11 cellular contexts compared by ENCODE assay signal in genomic region chr1:234583755-234584430, GRCh38. TPM values are rescaled to one million over a fixed set of nuclear protein-coding genes. Genes with fewer than 3 reads are reported as not detected.
DNase-seq lines count a peak whose midpoint lies in the region; ATAC-seq and TF ChIP-seq lines count a peak whose summit lies in the region.
"Had no signal": no experiment of that assay in that cellular context is flagged by ENCODE, and none has a peak within 500 bp of the region (broad histone marks: within the 10 kb centered on the region; RNA-seq: fewer than 3 reads in every experiment).

No MANE protein-coding gene starts in this region.

- H3K9me3 Mint-ChIP-seq in WTC11 (no peaks in the 10 kb centered on the region; the same call in 1 of the 2 replicates), GM23338 (no peaks in the 10 kb centered on the region; the same call in 2 of the 3 replicates)

- no peak overlapping the region for H3K23ac ChIP-seq in trophoblast cell (ENCODE audit: low read length)

- H2BK120ac ChIP-seq in trophoblast cell (ENCODE audit: insufficient read depth, low read length, poor library complexity), result no peak overlapping the region

- DNase-seq in Right ventricle myocardium inferior (ENCODE audit: missing footprints) (peak; percentile 76), cardiac septum (ENCODE audit: low spot score) (no peak), left cardiac atrium (no peak), pons (ENCODE audit: low spot score) (peak; percentile 43), trophoblast cell (no peak), WTC11 (ENCODE audit: low spot score) (no peak), GM23338 (ENCODE audit: low spot score) (no peak)
- DNase-seq in stimulated activated naive CD4-positive, alpha-beta T cell treated with Interleukin-2 at 50 U/mL for 16 hours (lab: John Stamatoyannopoulos, UW), result no peak
- DNase-seq: activated CD4-positive, alpha-beta T cell treated with anti-CD3 and anti-CD28 coated beads, Interleukin-2, amount 50 U/mL, for 1 hour; activated naive CD4-positive, alpha-beta T cell; NCI-H2081 had no signal

- no peak overlapping the region for H2AK5ac ChIP-seq in trophoblast cell (ENCODE audit: low read length)

- H2BK5ac ChIP-seq in trophoblast cell (ENCODE audit: low read depth, low read length, poor library complexity), result no peak overlapping the region

- H4K91ac ChIP-seq in trophoblast cell (ENCODE audit: low read depth, low read length), result no peak overlapping the region

- WGBS in trophoblast cell (ENCODE audit: extremely low coverage, insufficient coverage, insufficient read length), result no CpG with 5 or more reads among the region's 9 CpGs

- no peak overlapping the region for H4K8ac ChIP-seq in trophoblast cell (ENCODE audit: low read depth, low read length)

- no peak overlapping the region for H4K12ac ChIP-seq in trophoblast cell (ENCODE audit: low read depth, low read length)

- H3K18ac ChIP-seq in trophoblast cell (ENCODE audit: low read length), result no peak overlapping the region

- no peaks in the 10 kb centered on the region; the same call in 1 of the 2 replicates for H3K27me3 Mint-ChIP-seq in WTC11 (ENCODE audit: low read depth)
- H3K27me3 Mint-ChIP-seq in GM23338 (ENCODE audit: insufficient read depth, low read depth, poor library complexity), result no peaks in the 10 kb centered on the region

- H2AFZ ChIP-seq in trophoblast cell (ENCODE audit: insufficient read depth, low read length, poor library complexity) (no peak overlapping the region), GM23338 (no peak overlapping the region)

- no peaks in the 10 kb centered on the region for H3K9me3 ChIP-seq in trophoblast cell (ENCODE audit: insufficient read depth, low read depth, low read length)

- H3K14ac ChIP-seq in trophoblast cell (ENCODE audit: low read length), result no peak overlapping the region

- intact Hi-C loops in Right ventricle myocardium inferior (cut with DNase I), result loop anchor here (5.0 kb wide), 1 partner anchor 42 kb away; no protein-coding TSS in a partner anchor
- intact Hi-C loops in cardiac septum (cut with DNase I), result loop anchor here (2.0 kb wide), 2 partner anchors 15 to 41 kb away; no protein-coding TSS in a partner anchor
- intact Hi-C loops in left cardiac atrium (cut with DNase I), result loop anchor here in 1 of 2 donors (5.0 kb wide), 1 partner anchor 47 kb away; no protein-coding TSS in a partner anchor

- no peak overlapping the region for H3K27ac Mint-ChIP-seq in WTC11
- H3K27ac Mint-ChIP-seq in GM23338, result no peak overlapping the region

- CTCF ChIA-PET in WTC11 (lab: Charles Lee), result interaction anchor here (1.2 to 1.3 kb wide), 2 partner anchors 12 to 84 kb away, joined by 3 to 6 read pairs; no protein-coding TSS in a partner anchor

- H3K4me2 ChIP-seq in trophoblast cell (ENCODE audit: low read length) (no peak overlapping the region), GM23338 (no peak overlapping the region)

- H3K4me3 Mint-ChIP-seq in WTC11 (no peak overlapping the region), GM23338 (no peak overlapping the region)

- H3F3A ChIP-seq in GM23338 (replicated peaks; ENCODE audit: low read depth), result no peaks in the 10 kb centered on the region

- H3K4me3 ChIP-seq in trophoblast cell (ENCODE audit: low read depth, low read length), result no peak overlapping the region
- H3K4me3 ChIP-seq in GM23338, result no peak overlapping the region

- H3K27me3 ChIP-seq in trophoblast cell (ENCODE audit: insufficient read depth, low read length) (no peaks in the 10 kb centered on the region), GM23338 (ENCODE audit: insufficient read depth) (no peaks in the 10 kb centered on the region)

- H3K9ac ChIP-seq in trophoblast cell (ENCODE audit: low read length), result no peak overlapping the region

- H3K4me1 Mint-ChIP-seq in WTC11 (no peaks in the 10 kb centered on the region), GM23338 (no peaks in the 10 kb centered on the region)

- no peaks in the 10 kb centered on the region for H3K79me2 ChIP-seq in trophoblast cell (ENCODE audit: control insufficient read depth, insufficient read depth, low read length, poor library complexity)
- H3K79me2 ChIP-seq in GM23338 (replicated peaks; ENCODE audit: insufficient read depth), result no peaks in the 10 kb centered on the region

- H2BK12ac ChIP-seq in trophoblast cell (ENCODE audit: low read length), result no peak overlapping the region

- no peak for ATAC-seq in Right ventricle myocardium inferior
- ATAC-seq in left cardiac atrium, result peak; percentile 8 to 49
- ATAC-seq in WTC11, result no peak
- ATAC-seq in GM23338, result no peak

- H3K4me1 ChIP-seq in trophoblast cell (ENCODE audit: control insufficient read depth in 1 of 2, insufficient read depth in 2 of 2, low read length in 2 of 2) (no peaks in the 10 kb centered on the region), GM23338 (ENCODE audit: insufficient read depth) (0 out of 2 replicates have a peak, but pooled peaks cover 3% of the 10 kb centered on the region)

- H3K9me2 ChIP-seq in GM23338 (ENCODE audit: insufficient read depth), result no peaks in the 10 kb centered on the region

- H3K36me3 ChIP-seq in trophoblast cell (ENCODE audit: control insufficient read depth in 1 of 2, insufficient read depth in 2 of 2, low read length in 2 of 2) (no peaks in the 10 kb centered on the region), GM23338 (ENCODE audit: insufficient read depth) (no peaks in the 10 kb centered on the region)

- H4K20me1 ChIP-seq in GM23338 (replicated peaks; ENCODE audit: insufficient read depth), result no peaks in the 10 kb centered on the region

- H3K36me3 Mint-ChIP-seq in WTC11, result no peaks in the 10 kb centered on the region
- no peaks in the 10 kb centered on the region for H3K36me3 Mint-ChIP-seq in GM23338 (ENCODE audit: low read depth)

- POLR2A ChIA-PET in WTC11 (lab: Charles Lee), result interaction anchor here (0.6 kb wide), 2 partner anchors 157 to 335 kb away, joined by 3 read pairs; no protein-coding TSS in a partner anchor

- H3K27ac ChIP-seq in trophoblast cell (ENCODE audit: low read depth, low read length) (no peak overlapping the region), GM23338 (ENCODE audit: low read depth) (no peak overlapping the region)

- no peaks in the 10 kb centered on the region for H3K79me1 ChIP-seq in trophoblast cell (ENCODE audit: low read length)

- no peak overlapping the region for H3K4ac ChIP-seq in trophoblast cell (ENCODE audit: low read depth, low read length)

- TF ChIP-seq CTCF in WTC11 (IDR thresholded peaks at IDR 0.05) (no peak), GM23338 (conservative IDR thresholded peaks at IDR 0.05; ENCODE audit: low read depth in 2 of 2) (no peak)

TF ChIP-seq in WTC11, 78 proteins besides CTCF, POLR2A, EP300 and RAD21:
- TF ChIP-seq ZNF232 (CRISPR knock-in tag; IDR thresholded peaks at IDR 0.05) (no peak), CREB1 (CRISPR knock-in tag; IDR thresholded peaks at IDR 0.05) (no peak), CREM (CRISPR knock-in tag; IDR thresholded peaks at IDR 0.05) (no peak)

RNA-seq across cellular contexts. Expression of gene IRF2BP2, which starts 26.1 kb away (rescaled TPM):
- total RNA-seq in Right ventricle myocardium inferior (116 TPM), cardiac septum (65.6 TPM), left cardiac atrium (100 to 1,000 TPM in 1 of 2 donors, 10 to 100 TPM in 1; 98.0 to 100 TPM), WTC11 (2021) (61.9 to 70.9 TPM (median 62.4 TPM) in 3 replicates)
- polyA plus RNA-seq in trophoblast cell (2013), result 147 and 150 TPM in 2 replicates
- 62.4 and 62.9 TPM in 2 replicates for total RNA-seq in GM23338 (2014; rRNA removed; shearing (Covaris generic))
- polyA plus RNA-seq in GM23338 (2016; fragmentation: Nextera tagmentation; extraction: Ambion mirVana), result 19.4 and 21.5 TPM in 2 replicates

Comparison
In these comparisons a context has a peak if more than half of its experiments do, and no peak if none do; other contexts are left out.
1. ATAC-seq: peak in left cardiac atrium (2 of 2); none in Right ventricle myocardium inferior (single experiment), WTC11 (single experiment) and GM23338 (single experiment).
2. DNase-seq: peak in Right ventricle myocardium inferior (single experiment) and pons (single experiment); none in cardiac septum (single experiment), left cardiac atrium (single experiment), stimulated activated naive CD4-positive, alpha-beta T cell treated with Interleukin-2 at 50 U/mL for 16 hours (single experiment), trophoblast cell (0 of 2), WTC11 (single experiment) and GM23338 (single experiment).